16 cellular contexts compared by ENCODE assay signal in the genomic region with DNA sequence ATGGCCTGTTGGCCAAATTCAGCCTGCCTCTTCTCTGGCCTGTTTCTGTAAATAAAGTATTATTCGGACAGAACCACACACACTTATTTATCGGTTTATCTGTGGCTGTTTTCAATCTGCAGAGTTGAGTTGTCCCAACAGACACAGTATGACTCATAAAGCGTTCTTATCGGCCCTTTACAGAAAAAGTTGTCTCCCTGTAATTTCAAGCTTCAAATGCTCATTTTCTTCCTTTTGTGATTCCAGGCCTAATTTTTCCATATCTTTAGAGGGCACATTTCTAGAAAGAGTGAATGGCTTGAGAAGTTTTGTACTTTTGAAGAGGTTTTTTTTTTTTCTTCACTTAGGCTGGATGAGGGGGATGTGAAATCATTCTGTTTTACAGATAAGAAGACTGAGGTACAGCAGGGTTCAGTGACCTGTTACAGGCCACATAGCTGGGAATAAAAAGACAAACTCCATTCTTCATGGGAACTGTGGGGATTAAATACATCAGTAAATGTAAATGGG.
DNase-seq lines count a peak whose midpoint lies in the region; ATAC-seq and TF ChIP-seq lines count a peak whose summit lies in the region.
"Had no signal": no experiment of that assay in that cellular context is flagged by ENCODE, and none has a peak within 500 bp of the region (broad histone marks: within the 10 kb centered on the region; RNA-seq: fewer than 3 reads in every experiment).

No MANE protein-coding gene starts in this region.

- H3K36me3 Mint-ChIP-seq in nephron progenitor cell (ENCODE audit: low read depth): no peaks in the 10 kb centered on the region
- H3K36me3 Mint-ChIP-seq: CD14-positive monocyte; CD4-positive, alpha-beta memory T cell had no signal

- peaks cover 3% of the 10 kb centered on the region for H3K27me3 Mint-ChIP-seq in nephron progenitor cell (ENCODE audit: low read depth, poor library complexity)

- H3K4me3 Mint-ChIP-seq in nephron progenitor cell: no peak overlapping the region
- H3K4me3 Mint-ChIP-seq: CD14-positive monocyte; CD4-positive, alpha-beta memory T cell had no signal

- H3K4me1 Mint-ChIP-seq in nephron progenitor cell: peaks cover 49% of the 10 kb centered on the region
- H3K4me1 Mint-ChIP-seq: CD14-positive monocyte; CD4-positive, alpha-beta memory T cell had no signal

- no peak overlapping the region for H3K4me3 ChIP-seq in fibroblast of villous mesenchyme (ENCODE audit: low read depth, low read length)
- H3K4me3 ChIP-seq: BLaER1, GM23248, HAP-1 had no signal

- DNase-seq in fibroblast of villous mesenchyme (ENCODE audit: low read depth): peak; percentile 17
- DNase-seq in nephron progenitor cell: no peak
- no peak for DNase-seq in stimulated activated CD4-positive, alpha-beta T cell treated with anti-CD3 and anti-CD28 coated beads, Interleukin-4, amount 100 ng/mL, for 1 hour
- DNase-seq: CD4-positive, alpha-beta memory T cell; DMS153; DMS79; GDM1; GM23248; IMR-90; KBM-7 had no signal

- TF ChIP-seq CTCF in fibroblast of villous mesenchyme (IDR thresholded peaks at IDR 0.05; ENCODE audit: insufficient read depth, low read depth, low read length): no peak
- TF ChIP-seq CTCF in nephron progenitor cell (IDR thresholded peaks at IDR 0.05): no peak

- peak overlapping the region; percentile 83 for H3K27ac Mint-ChIP-seq in nephron progenitor cell
- H3K27ac Mint-ChIP-seq: CD14-positive monocyte; CD4-positive, alpha-beta memory T cell had no signal

- H3K9me3 Mint-ChIP-seq in nephron progenitor cell: no peaks in the 10 kb centered on the region
- H3K9me3 Mint-ChIP-seq: CD4-positive, alpha-beta memory T cell had no signal

- ATAC-seq in SK-N-SH treated with all-trans-retinoic acid at 6 μM for 48 hours: no peak
- no peak for ATAC-seq in HG03280 (IDR thresholded peaks at IDR 0.05; ENCODE audit: unreplicated experiment)
- no peak for ATAC-seq in GM19351 (IDR thresholded peaks at IDR 0.05; ENCODE audit: unreplicated experiment)

TF ChIP-seq in SK-N-SH treated with all-trans-retinoic acid at 6 μM for 48 hours, 23 proteins besides CTCF, POLR2A, EP300 and RAD21:
- TF ChIP-seq BACH2 (CRISPR knock-in tag; IDR thresholded peaks at IDR 0.05; ENCODE audit: borderline replicate concordance) (no peak), OSR1 (CRISPR knock-in tag; IDR thresholded peaks at IDR 0.05) (no peak), TCF4 (CRISPR knock-in tag; IDR thresholded peaks at IDR 0.05; ENCODE audit: borderline replicate concordance) (peak; percentile 67), ZFP30 (CRISPR knock-in tag; IDR thresholded peaks at IDR 0.05) (no peak), PATZ1 (CRISPR knock-in tag; IDR thresholded peaks at IDR 0.05; ENCODE audit: borderline replicate concordance) (no peak), SNAI2 (CRISPR knock-in tag; IDR thresholded peaks at IDR 0.05) (no peak), ZFP3 (CRISPR knock-in tag; IDR thresholded peaks at IDR 0.05) (no peak), CREB5 (CRISPR knock-in tag; IDR thresholded peaks at IDR 0.05; ENCODE audit: low read depth) (no peak), CSDC2 (CRISPR knock-in tag; IDR thresholded peaks at IDR 0.05) (no peak)
TF ChIP-seq in SK-N-SH treated with all-trans-retinoic acid at 6 μM for 48 hours: peak in this region for 1.
